In the genomic region with DNA sequence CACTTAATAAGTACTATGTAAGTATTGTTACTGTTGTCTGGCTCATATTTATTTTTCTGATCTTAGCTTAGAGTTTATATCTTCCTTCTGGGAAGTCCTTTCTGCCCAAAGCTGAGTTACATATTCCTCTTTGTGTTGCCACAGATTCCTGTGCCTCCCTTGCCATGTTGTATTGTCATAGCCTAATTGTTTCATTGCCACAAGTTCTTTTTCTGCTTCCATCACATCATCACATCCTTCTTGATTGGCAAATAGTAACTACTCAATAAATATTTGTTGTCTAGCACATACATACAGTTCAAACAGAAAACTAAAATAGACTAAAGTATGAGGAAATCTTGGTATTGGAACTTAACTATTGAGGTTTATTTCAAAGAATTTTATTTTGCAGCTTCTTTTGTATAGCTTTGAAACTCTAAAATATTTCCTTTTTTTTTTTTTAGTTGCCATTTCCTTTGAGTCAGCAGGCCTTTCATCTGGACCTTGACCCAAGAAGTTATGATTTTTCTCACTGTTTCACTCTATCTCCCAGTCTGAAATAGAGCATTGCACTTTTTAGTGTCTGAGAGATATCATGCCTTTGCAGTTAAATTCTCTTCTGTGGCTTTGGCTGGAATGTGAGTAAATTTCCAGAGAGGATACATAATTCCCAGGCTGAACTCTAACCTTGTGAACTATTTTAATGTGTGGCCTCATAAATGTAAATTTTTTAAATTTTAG, we compare ENCODE assay signal across 15 cellular contexts.
A peak's percentile ranks its signal among the peaks of the same experiment; 100 is the strongest.
DNase-seq lines count a peak whose midpoint lies in the region; ATAC-seq, FAIRE-seq and TF ChIP-seq lines count a peak whose summit lies in the region.
"Had no signal": no experiment of that assay in that cellular context is flagged by ENCODE, and none has a peak within 500 bp of the region (broad histone marks: within the 10 kb centered on the region; RNA-seq: fewer than 3 reads in every experiment).

No MANE protein-coding gene starts in this region.

- H2AFZ ChIP-seq in GM23248: no peak overlapping the region
- no peak overlapping the region for H2AFZ ChIP-seq in astrocyte (ENCODE audit: low read depth, low read length)
- H2AFZ ChIP-seq in mammary epithelial cell (ENCODE audit: low read depth, low read length): no peak overlapping the region

- H3K4me1 ChIP-seq in GM23248 (ENCODE audit: insufficient read depth) (peaks cover 13% of the 10 kb centered on the region), astrocyte (ENCODE audit: insufficient read depth, low read length) (no peaks in the 10 kb centered on the region), mammary epithelial cell (ENCODE audit: insufficient read depth, low read length) (no peaks in the 10 kb centered on the region)
- H3K4me1 ChIP-seq: BE2C, prostate gland had no signal

- no peaks in the 10 kb centered on the region for H3K36me3 ChIP-seq in GM23248 (ENCODE audit: low read depth)
- H3K36me3 ChIP-seq in astrocyte (ENCODE audit: insufficient read depth, low read length): peaks cover 3% of the 10 kb centered on the region
- no peaks in the 10 kb centered on the region for H3K36me3 ChIP-seq in mammary epithelial cell (ENCODE audit: insufficient read depth, low read length)
- H3K36me3 ChIP-seq: BE2C, prostate gland, thoracic aorta had no signal

- H3K27me3 ChIP-seq in GM23248 (replicated peaks; ENCODE audit: insufficient read depth) (no peaks in the 10 kb centered on the region), astrocyte (ENCODE audit: insufficient read depth, low read length) (no peaks in the 10 kb centered on the region), mammary epithelial cell (ENCODE audit: insufficient read depth, low read length) (no peaks in the 10 kb centered on the region)
- H3K27me3 ChIP-seq: BE2C had no signal

- H3K9me2 ChIP-seq in GM23248 (ENCODE audit: insufficient read depth): no peaks in the 10 kb centered on the region

- H3K9me3 ChIP-seq in GM23248 (ENCODE audit: low read depth) (no peaks in the 10 kb centered on the region), astrocyte (ENCODE audit: insufficient read depth, low read depth, low read length) (no peaks in the 10 kb centered on the region), mammary epithelial cell (replicated peaks; ENCODE audit: insufficient read depth, low read length) (no peaks in the 10 kb centered on the region)
- H3K9me3 ChIP-seq: BE2C, prostate gland, thoracic aorta had no signal

- no peak overlapping the region for H3K4me2 ChIP-seq in GM23248 (ENCODE audit: unreplicated experiment)
- H3K4me2 ChIP-seq in astrocyte (ENCODE audit: low read length): no peak overlapping the region
- H3K4me2 ChIP-seq in mammary epithelial cell (ENCODE audit: insufficient read depth, low read depth, low read length): no peak overlapping the region

- H3K27me3 Mint-ChIP-seq in astrocyte (ENCODE audit: low read depth, unreplicated experiment) (no peaks in the 10 kb centered on the region), memory B cell (no peaks in the 10 kb centered on the region)
- H3K27me3 Mint-ChIP-seq: IgD-negative memory B cell had no signal

- FAIRE-seq in astrocyte (lab: Jason Lieb, UNC): peak; percentile 26
- FAIRE-seq: colon had no signal

- H3K9ac ChIP-seq in GM23248: peak overlapping the region; percentile 5; the same call in 1 of the 2 replicates
- H3K9ac ChIP-seq in astrocyte (ENCODE audit: low read length): no peak overlapping the region
- no peak overlapping the region for H3K9ac ChIP-seq in mammary epithelial cell (ENCODE audit: insufficient read depth, low read length)

- peaks cover 16% of the 10 kb centered on the region; the same call in 1 of the 2 replicates for H3F3A ChIP-seq in GM23248 (ENCODE audit: insufficient read depth)

- intact Hi-C loops in mammary epithelial cell (cut with micrococcal nuclease): no loop called here

- H3K4me1 Mint-ChIP-seq in astrocyte (ENCODE audit: low read depth, unreplicated experiment) (peaks cover 14% of the 10 kb centered on the region), memory B cell (peaks cover 12% of the 10 kb centered on the region)

- H3K79me2 ChIP-seq in GM23248 (ENCODE audit: insufficient read depth): peaks cover 99% of the 10 kb centered on the region
- H3K79me2 ChIP-seq in astrocyte (ENCODE audit: insufficient read depth, low read length): peaks cover 89% of the 10 kb centered on the region
- peaks cover 91% of the 10 kb centered on the region for H3K79me2 ChIP-seq in mammary epithelial cell (ENCODE audit: insufficient read depth, low read length)

- peaks cover 6% of the 10 kb centered on the region; the same call in 1 of the 2 replicates for H4K20me1 ChIP-seq in GM23248 (ENCODE audit: insufficient read depth)
- H4K20me1 ChIP-seq in astrocyte (ENCODE audit: insufficient read depth, low read length): peaks cover 73% of the 10 kb centered on the region
- H4K20me1 ChIP-seq in mammary epithelial cell (ENCODE audit: insufficient read depth, low read length): peaks cover 3% of the 10 kb centered on the region

- peak overlapping the region; percentile 15 for H3K27ac ChIP-seq in GM23248
- H3K27ac ChIP-seq in astrocyte (ENCODE audit: low read depth, low read length): no peak overlapping the region
- no peak overlapping the region for H3K27ac ChIP-seq in mammary epithelial cell (ENCODE audit: insufficient read depth, low read depth, low read length)
- H3K27ac ChIP-seq: prostate gland, thoracic aorta had no signal

- DNase-seq in AG09309 (ENCODE audit: low read depth) (peak; percentile 23), GM23248 (peak; percentile 26), astrocyte (ENCODE audit: low read depth) (peak; percentile 33), memory B cell (ENCODE audit: low spot score in 2 of 2) (no peak), mammary epithelial cell (no peak), GOT3 (lab: John Stamatoyannopoulos, UW) (no peak), HUDEP-2 (lab: John Stamatoyannopoulos, UW; ENCODE audit: unreplicated experiment in 76 of 76) (no peak), NOMO-1 (lab: John Stamatoyannopoulos, UW; ENCODE audit: unreplicated experiment in 2 of 2) (no peak)
- DNase-seq: BE2C, midbrain, NCI-H1436 treated with DMSO at 0.1 percent for 48 hours had no signal

- no TSS peak for BruUV-seq in mammary epithelial cell (replicated peaks; lab: Mats Ljungman, UMichigan)

- TF ChIP-seq CTCF in AG09309 (IDR thresholded peaks at IDR 0.05; ENCODE audit: control insufficient read depth, insufficient read depth, low read depth, low read length, missing control alignments): no peak
- no peak for TF ChIP-seq CTCF in astrocyte (IDR thresholded peaks at IDR 0.05; ENCODE audit: insufficient read depth, low read depth, low read length)
- TF ChIP-seq CTCF in mammary epithelial cell (conservative IDR thresholded peaks at IDR 0.05 in 1 of 2, IDR thresholded peaks at IDR 0.05 in 1 of 2; ENCODE audit: extremely low read depth in 1 of 2, insufficient read depth in 1 of 2, low read depth in 1 of 2, low read length in 2 of 2): no peak

- H3K9me3 Mint-ChIP-seq in astrocyte (ENCODE audit: unreplicated experiment): no peaks in the 10 kb centered on the region
- peaks cover 2% of the 10 kb centered on the region for H3K9me3 Mint-ChIP-seq in memory B cell
- H3K9me3 Mint-ChIP-seq: IgD-negative memory B cell had no signal

- H3K36me3 Mint-ChIP-seq in astrocyte (ENCODE audit: low read depth, unreplicated experiment) (no peaks in the 10 kb centered on the region), memory B cell (peaks cover 9% of the 10 kb centered on the region)

- CTCF ChIA-PET in mammary epithelial cell (lab: Charles Lee; ENCODE audit: low non-redundant PET): no interaction called here

- in situ Hi-C loops in GM23248 (cut with MboI) (no loop called here), mammary epithelial cell (cut with MboI; ENCODE audit: low sequenced_read_pairs in 2 of 2) (no loop called here)

- H3K4me3 ChIP-seq in AG09309 (ENCODE audit: control insufficient read depth, low read depth, low read length): no peak overlapping the region
- no peak overlapping the region for H3K4me3 ChIP-seq in GM23248
- H3K4me3 ChIP-seq in astrocyte (ENCODE audit: insufficient read depth, low read depth, low read length): no peak overlapping the region
- no peak overlapping the region for H3K4me3 ChIP-seq in mammary epithelial cell (replicated peaks in 1 of 3; ENCODE audit: insufficient read depth in 1 of 3, low read depth in 2 of 3, low read length in 3 of 3)
- H3K4me3 ChIP-seq: prostate gland, thoracic aorta had no signal

- dilution Hi-C loops in mammary epithelial cell (cut with HindIII; ENCODE audit: low sequenced_read_pairs): no loop called here

- ATAC-seq in memory B cell (ENCODE audit: low read depth): no peak

- peak overlapping the region; percentile 35 for H3K27ac Mint-ChIP-seq in astrocyte (ENCODE audit: unreplicated experiment)
- peak overlapping the region; percentile 43 for H3K27ac Mint-ChIP-seq in memory B cell
- H3K27ac Mint-ChIP-seq: IgD-negative memory B cell had no signal

- H3K4me3 Mint-ChIP-seq in astrocyte (ENCODE audit: unreplicated experiment) (peak overlapping the region; percentile 43), memory B cell (no peak overlapping the region)
- H3K4me3 Mint-ChIP-seq: IgD-negative memory B cell had no signal

Comparison
In these comparisons a context has a peak if more than half of its experiments do, and no peak if none do; other contexts are left out.
1. DNase-seq: peak in AG09309 (single experiment), GM23248 (single experiment) and astrocyte (single experiment); none in memory B cell (0 of 2), mammary epithelial cell (single experiment), GOT3 (single experiment), HUDEP-2 (0 of 76) and NOMO-1 (0 of 2).